ENCODE assay signal across 20 cellular contexts in the genomic region with DNA sequence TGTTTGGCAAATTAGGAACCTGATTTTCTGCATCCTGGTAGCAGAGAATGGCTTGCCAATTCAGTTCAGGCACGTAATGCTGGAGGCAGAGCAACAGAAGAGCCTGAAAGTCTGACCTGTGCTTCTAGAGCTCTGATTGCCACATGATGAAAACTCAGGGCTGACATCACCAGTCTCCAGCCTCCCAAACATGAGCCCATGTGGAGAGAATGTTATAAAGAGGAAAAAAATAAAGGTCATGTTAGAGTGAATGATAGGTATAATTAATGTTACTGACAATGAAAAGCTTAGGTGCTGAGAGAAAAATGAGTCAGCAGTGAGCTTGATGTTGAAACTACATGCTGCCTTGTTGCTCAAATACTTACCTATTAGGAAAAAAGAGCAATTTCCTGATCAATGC.
DNase-seq lines count a peak whose midpoint lies in the region; ATAC-seq, FAIRE-seq and TF ChIP-seq lines count a peak whose summit lies in the region.
"Had no signal": no experiment of that assay in that cellular context is flagged by ENCODE, and none has a peak within 500 bp of the region (broad histone marks: within the 10 kb centered on the region; RNA-seq: fewer than 3 reads in every experiment).

No MANE protein-coding gene starts in this region.

- no peak overlapping the region for H2AFZ ChIP-seq in K562 (ENCODE audit: low read depth, low read length)

- BruUV-seq in K562 (replicated peaks; lab: Mats Ljungman, UMichigan) = no TSS peak

- TF ChIP-seq POLR2A in K562 (conservative IDR thresholded peaks at IDR 0.05) = no peak

- TF ChIP-seq EP300 in K562 (IDR thresholded peaks at IDR 0.05; ENCODE audit: low read length) = no peak

- H3K4me2 ChIP-seq in K562 (ENCODE audit: insufficient read depth, low read length) = no peak overlapping the region
- H3K4me2 ChIP-seq: KMS-11 had no signal

- H3K9me1 ChIP-seq in K562 (ENCODE audit: control insufficient read depth, insufficient read depth, low read length) = no peaks in the 10 kb centered on the region

- H3K9me3 ChIP-seq in K562 (replicated peaks; ENCODE audit: control insufficient read depth, insufficient read depth, low read depth, low read length) = no peaks in the 10 kb centered on the region
- H3K9me3 ChIP-seq: pancreas, sigmoid colon, SJSA1, upper lobe of left lung had no signal

- WGBS in K562 (ENCODE audit: insufficient coverage, low coverage, missing lambda C conversion rate) = 9% methylated on average over 1 of the region's 1 CpG

- DNase-seq in NCI-H226 (peak; percentile 80), K562 (ENCODE audit: extremely low read depth in 1 of 4, low spot score in 3 of 4) (no peak), fibroblast of villous mesenchyme (ENCODE audit: low read depth) (peak; percentile 18), skeletal muscle cell (ENCODE audit: low read depth) (peak; percentile 59), NCI-H1930 (lab: John Stamatoyannopoulos, UW) (no peak), iPS-NIHi11 (ENCODE audit: low spot score) (no peak)
- DNase-seq in activated T-cell treated with anti-CD3 and anti-CD28 coated beads, Interleukin-2, amount 50 U/mL, for 1 hour = no peak
- DNase-seq: activated CD4-positive, alpha-beta T cell treated with anti-CD3 and anti-CD28 coated beads, Interleukin-2, amount 50 U/mL, for 48 hours; activated naive CD4-positive, alpha-beta T cell; naive B cell; NCI-H2029; NCI-H524 treated with DMSO at 0.1 percent for 48 hours; pancreas; sigmoid colon; T-helper 17 cell had no signal

- 0 out of 5 replicates have a peak, but pooled peaks cover 0 to 3% of the 10 kb centered on the region in 2 experiments for H3K27me3 ChIP-seq in K562 (ENCODE audit: control insufficient read depth in 2 of 2, insufficient read depth in 2 of 2, low read length in 2 of 2)
- H3K27me3 ChIP-seq: pancreas, sigmoid colon, SJSA1, upper lobe of left lung had no signal

- in situ Hi-C loops in K562 (cut with MboI) = no loop called here

- FAIRE-seq in K562 (lab: Jason Lieb, UNC) = no peak
- FAIRE-seq: pancreas had no signal

- no peak overlapping the region for H3K9ac ChIP-seq in K562 (ENCODE audit: insufficient read depth in 1 of 2, low read depth in 2 of 2, low read length in 2 of 2)
- H3K9ac ChIP-seq: KMS-11 had no signal

- POLR2A ChIA-PET in K562 (lab: Yijun Ruan, JAX) = interaction anchor here (0.5 kb wide), 1 partner anchor 517 kb away, joined by 4 read pairs; no protein-coding TSS in a partner anchor

- no peaks in the 10 kb centered on the region for H3K79me2 ChIP-seq in K562 (ENCODE audit: control insufficient read depth, insufficient read depth, low read length)

- H3K27ac ChIP-seq in K562 (ENCODE audit: extremely low read depth, low read depth, low read length) = no peak overlapping the region
- H3K27ac ChIP-seq: KMS-11, pancreas, sigmoid colon, SJSA1, upper lobe of left lung, VCaP had no signal

- H3K4me3 ChIP-seq in K562 = no peak overlapping the region
- no peak overlapping the region for H3K4me3 ChIP-seq in fibroblast of villous mesenchyme (ENCODE audit: low read depth, low read length)
- no peak overlapping the region for H3K4me3 ChIP-seq in skeletal muscle cell (ENCODE audit: low read depth, low read length)
- H3K4me3 ChIP-seq: pancreas, sigmoid colon, SJSA1, upper lobe of left lung had no signal

- no peaks in the 10 kb centered on the region for H4K20me1 ChIP-seq in K562 (replicated peaks; ENCODE audit: control insufficient read depth, insufficient read depth, low read length)

- H3K36me3 ChIP-seq in K562 (ENCODE audit: control insufficient read depth, insufficient read depth, low read length) = no peaks in the 10 kb centered on the region
- H3K36me3 ChIP-seq: pancreas, sigmoid colon, SJSA1, upper lobe of left lung had no signal

- no peak for TF ChIP-seq RAD21 in K562 (CRISPR knock-in tag; conservative IDR thresholded peaks at IDR 0.05 in 1 of 2, IDR thresholded peaks at IDR 0.05 in 1 of 2)

- intact Hi-C loops in K562 (cut with micrococcal nuclease) = no loop called here

- no peaks in the 10 kb centered on the region for H3K4me1 ChIP-seq in K562 (replicated peaks in 1 of 2; ENCODE audit: control insufficient read depth in 2 of 2, insufficient read depth in 2 of 2, low read length in 2 of 2)
- H3K4me1 ChIP-seq: pancreas, sigmoid colon, SJSA1 had no signal

- CTCF ChIA-PET in K562 (lab: Yijun Ruan, JAX; ENCODE audit: low intra/inter-chr PET ratio) = no interaction called here

- TF ChIP-seq CTCF in K562 (IDR thresholded peaks at IDR 0.05 in 2 of 3, conservative IDR thresholded peaks at IDR 0.05 in 1 of 3; ENCODE audit: insufficient read depth in 2 of 3, low read depth in 1 of 3, low read length in 3 of 3) (no peak), fibroblast of villous mesenchyme (IDR thresholded peaks at IDR 0.05; ENCODE audit: insufficient read depth, low read depth, low read length) (no peak)

- ATAC-seq in K562 = no peak
- no peak for ATAC-seq in GM19455 (IDR thresholded peaks at IDR 0.05; ENCODE audit: unreplicated experiment)
- ATAC-seq: T-helper 17 cell had no signal

TF ChIP-seq in K562, 482 proteins besides CTCF, POLR2A, EP300 and RAD21 (continues in another document):
- TF ChIP-seq, protein P1, sequence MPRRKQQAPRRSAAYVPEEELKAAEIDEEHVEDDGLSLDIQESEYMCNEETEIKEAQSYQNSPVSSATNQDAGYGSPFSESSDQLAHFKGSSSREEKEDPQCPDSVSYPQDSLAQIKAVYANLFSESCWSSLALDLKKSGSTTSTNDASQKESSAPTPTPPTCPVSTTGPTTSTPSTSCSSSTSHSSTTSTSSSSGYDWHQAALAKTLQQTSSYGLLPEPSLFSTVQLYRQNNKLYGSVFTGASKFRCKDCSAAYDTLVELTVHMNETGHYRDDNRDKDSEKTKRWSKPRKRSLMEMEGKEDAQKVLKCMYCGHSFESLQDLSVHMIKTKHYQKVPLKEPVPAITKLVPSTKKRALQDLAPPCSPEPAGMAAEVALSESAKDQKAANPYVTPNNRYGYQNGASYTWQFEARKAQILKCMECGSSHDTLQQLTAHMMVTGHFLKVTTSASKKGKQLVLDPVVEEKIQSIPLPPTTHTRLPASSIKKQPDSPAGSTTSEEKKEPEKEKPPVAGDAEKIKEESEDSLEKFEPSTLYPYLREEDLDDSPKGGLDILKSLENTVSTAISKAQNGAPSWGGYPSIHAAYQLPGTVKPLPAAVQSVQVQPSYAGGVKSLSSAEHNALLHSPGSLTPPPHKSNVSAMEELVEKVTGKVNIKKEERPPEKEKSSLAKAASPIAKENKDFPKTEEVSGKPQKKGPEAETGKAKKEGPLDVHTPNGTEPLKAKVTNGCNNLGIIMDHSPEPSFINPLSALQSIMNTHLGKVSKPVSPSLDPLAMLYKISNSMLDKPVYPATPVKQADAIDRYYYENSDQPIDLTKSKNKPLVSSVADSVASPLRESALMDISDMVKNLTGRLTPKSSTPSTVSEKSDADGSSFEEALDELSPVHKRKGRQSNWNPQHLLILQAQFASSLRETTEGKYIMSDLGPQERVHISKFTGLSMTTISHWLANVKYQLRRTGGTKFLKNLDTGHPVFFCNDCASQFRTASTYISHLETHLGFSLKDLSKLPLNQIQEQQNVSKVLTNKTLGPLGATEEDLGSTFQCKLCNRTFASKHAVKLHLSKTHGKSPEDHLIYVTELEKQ (CRISPR knock-in tag; IDR thresholded peaks at IDR 0.05) = no peak
- TF ChIP-seq E2F6 (IDR thresholded peaks at IDR 0.05; ENCODE audit: borderline replicate concordance in 1 of 2, extremely low read depth in 1 of 2, insufficient read depth in 1 of 2, insufficient read length in 1 of 2, low read depth in 1 of 2, low read length in 1 of 2, poor library complexity in 1 of 2, severe bottlenecking in 1 of 2) (no peak), MAFG (tag; conservative IDR thresholded peaks at IDR 0.05) (peak; percentile 25; the same call in 1 of the 2 replicates), PBX2 (CRISPR knock-in tag; IDR thresholded peaks at IDR 0.05; ENCODE audit: low read depth) (no peak), PBX2 (tag; conservative IDR thresholded peaks at IDR 0.05; ENCODE audit: low read depth) (peak; percentile 86), CEBPG (CRISPR knock-in tag; IDR thresholded peaks at IDR 0.05) (no peak), CEBPG (tag; conservative IDR thresholded peaks at IDR 0.05 in 1 of 2, IDR thresholded peaks at IDR 0.05 in 1 of 2) (peak in 1 of 2 experiments; percentile 35; a peak in 2 of 4 replicates), MYC (IDR thresholded peaks at IDR 0.05; ENCODE audit: low read depth, low read length) (no peak), MYC (CRISPR knock-in tag; IDR thresholded peaks at IDR 0.05; ENCODE audit: borderline replicate concordance, low read depth) (no peak), NR2C2 (CRISPR knock-in tag; IDR thresholded peaks at IDR 0.05) (no peak), NR2C2 (tag; IDR thresholded peaks at IDR 0.05) (peak; percentile 18; the same call in 1 of the 2 replicates), MEIS2 (IDR thresholded peaks at IDR 0.05; ENCODE audit: partially characterized antibody) (peak; percentile 53), PTBP1 (IDR thresholded peaks at IDR 0.05; ENCODE audit: low read depth, low read length) (no peak)

Comparison
In these comparisons a context has a peak if more than half of its experiments do, and no peak if none do; other contexts are left out.
1. DNase-seq: peak in NCI-H226 (single experiment), fibroblast of villous mesenchyme (single experiment) and skeletal muscle cell (single experiment); none in K562 (0 of 4), activated T-cell treated with anti-CD3 and anti-CD28 coated beads, Interleukin-2, amount 50 U/mL, for 1 hour (single experiment), NCI-H1930 (0 of 2) and iPS-NIHi11 (single experiment).